Comparison of ENCODE assay signal across 13 cellular contexts in the genomic region with DNA sequence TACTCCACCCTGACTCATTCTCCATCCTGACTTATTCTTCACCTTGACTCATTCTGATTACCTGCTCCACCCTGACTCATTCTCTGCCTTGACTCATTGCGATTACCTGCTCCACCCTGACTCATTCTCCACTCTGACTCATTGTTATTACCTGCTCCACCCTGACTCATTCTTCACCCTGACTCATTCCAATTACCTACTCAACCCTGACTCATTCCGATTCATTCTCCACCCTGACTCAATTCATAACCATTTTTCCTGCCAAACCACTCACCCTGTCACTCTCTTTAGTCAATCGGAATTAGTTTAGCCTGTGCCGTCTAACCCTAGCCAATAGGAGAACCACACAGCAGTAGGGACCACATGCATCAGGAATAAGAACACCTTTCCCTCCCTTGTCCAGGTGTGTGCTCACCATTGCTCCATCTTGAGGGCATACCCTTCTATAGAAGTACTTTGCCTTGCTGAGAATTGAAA.
A peak's percentile ranks its signal among the peaks of the same experiment; 100 is the strongest.
DNase-seq lines count a peak whose midpoint lies in the region; ATAC-seq and TF ChIP-seq lines count a peak whose summit lies in the region.
"Had no signal": no experiment of that assay in that cellular context is flagged by ENCODE, and none has a peak within 500 bp of the region (broad histone marks: within the 10 kb centered on the region; RNA-seq: fewer than 3 reads in every experiment).

No MANE protein-coding gene starts in this region.

- H3K27ac Mint-ChIP-seq in HFFc6: no peak overlapping the region
- no peak overlapping the region for H3K27ac Mint-ChIP-seq in nephron progenitor cell
- no peak overlapping the region for H3K27ac Mint-ChIP-seq in CD8-positive, alpha-beta T cell
- H3K27ac Mint-ChIP-seq: natural killer cell treated with Interleukin-12 subunit alpha and Interleukin-12 subunit beta and Interleukin-15 and Interleukin-18, amount 100 ng/mL, for 72 hours had no signal

- H2AFZ ChIP-seq in SK-N-SH (ENCODE audit: low read depth): no peak overlapping the region

- no peaks in the 10 kb centered on the region for H3K79me2 ChIP-seq in SK-N-SH (ENCODE audit: insufficient read depth)

- H3K4me3 ChIP-seq in GM12865 (ENCODE audit: low read depth, low read length) (no peak overlapping the region), SK-N-SH (ENCODE audit: low read depth in 2 of 2, low read length in 1 of 2) (no peak overlapping the region)
- H3K4me3 ChIP-seq in CD8-positive, alpha-beta T cell (ENCODE audit: low read depth, low read length): no peak overlapping the region
- H3K4me3 ChIP-seq: K562 had no signal

- no peaks in the 10 kb centered on the region for H3K9me3 ChIP-seq in SK-N-SH
- H3K9me3 ChIP-seq in CD8-positive, alpha-beta T cell (ENCODE audit: low read length): no peaks in the 10 kb centered on the region
- H3K9me3 ChIP-seq: Caco-2 had no signal

- no peaks in the 10 kb centered on the region for H3K27me3 ChIP-seq in SK-N-SH (ENCODE audit: insufficient read depth)
- no peaks in the 10 kb centered on the region for H3K27me3 ChIP-seq in CD8-positive, alpha-beta T cell (ENCODE audit: insufficient read depth, low read length)

- H3K4me2 ChIP-seq in SK-N-SH: no peak overlapping the region

- H3K9ac ChIP-seq in SK-N-SH: no peak overlapping the region

- no peaks in the 10 kb centered on the region for H4K20me1 ChIP-seq in SK-N-SH (ENCODE audit: insufficient read depth)

- H3K9me2 ChIP-seq in SK-N-SH: no peaks in the 10 kb centered on the region

- TF ChIP-seq CTCF in GM12865 (IDR thresholded peaks at IDR 0.05; ENCODE audit: insufficient read depth, low read depth, low read length, missing control alignments) (no peak), HFFc6 (IDR thresholded peaks at IDR 0.05) (no peak), SK-N-SH (IDR thresholded peaks at IDR 0.05) (no peak), nephron progenitor cell (IDR thresholded peaks at IDR 0.05) (no peak)
- no peak for TF ChIP-seq CTCF in CD8-positive, alpha-beta T cell (IDR thresholded peaks at IDR 0.05)

- H3K9me3 Mint-ChIP-seq in HFFc6: peaks cover 40% of the 10 kb centered on the region
- H3K9me3 Mint-ChIP-seq in nephron progenitor cell: no peaks in the 10 kb centered on the region
- H3K9me3 Mint-ChIP-seq in CD8-positive, alpha-beta T cell: peaks cover 19% of the 10 kb centered on the region

- no peaks in the 10 kb centered on the region for H3K36me3 ChIP-seq in SK-N-SH (replicated peaks in 1 of 2; ENCODE audit: control insufficient read depth in 1 of 2, insufficient read depth in 2 of 2, low read length in 1 of 2)
- no peaks in the 10 kb centered on the region for H3K36me3 ChIP-seq in CD8-positive, alpha-beta T cell (ENCODE audit: insufficient read depth, low read length)

- DNase-seq in GM12865 (ENCODE audit: low read depth) (peak; percentile 39), HFFc6 (peak; percentile 1), SK-N-SH (no peak), islet precursor cell (peak; percentile 90), NCI-H1092 (lab: John Stamatoyannopoulos, UW) (no peak), nephron progenitor cell (no peak)
- no peak for DNase-seq in CD8-positive, alpha-beta T cell
- DNase-seq: Caco-2; effector CD8-positive, alpha-beta T cell; NCI-H510A treated with DMSO at 0.1 percent for 48 hours had no signal

- peaks cover 20% of the 10 kb centered on the region for H3F3A ChIP-seq in SK-N-SH (replicated peaks; ENCODE audit: insufficient read depth)

- intact Hi-C loops in CD8-positive, alpha-beta T cell (cut with DNase I, micrococcal nuclease): no loop called here

- H3K4me1 Mint-ChIP-seq in HFFc6 (ENCODE audit: low read depth): no peaks in the 10 kb centered on the region
- no peaks in the 10 kb centered on the region for H3K4me1 Mint-ChIP-seq in nephron progenitor cell
- H3K4me1 Mint-ChIP-seq in CD8-positive, alpha-beta T cell (ENCODE audit: low read depth): no peaks in the 10 kb centered on the region

- no peak for TF ChIP-seq RAD21 in SK-N-SH (IDR thresholded peaks at IDR 0.05; ENCODE audit: low read length)

- peaks cover 0 to 2% of the 10 kb centered on the region in 2 experiments; a peak in 2 of 4 replicates for H3K4me1 ChIP-seq in SK-N-SH (ENCODE audit: control insufficient read depth in 1 of 2, insufficient read depth in 2 of 2, low read depth in 1 of 2, low read length in 1 of 2)
- no peaks in the 10 kb centered on the region for H3K4me1 ChIP-seq in CD8-positive, alpha-beta T cell (ENCODE audit: insufficient read depth, low read length)
- H3K4me1 ChIP-seq: Caco-2 had no signal

- no peak for TF ChIP-seq EP300 in SK-N-SH (IDR thresholded peaks at IDR 0.05; ENCODE audit: borderline replicate concordance in 1 of 2, low read depth in 1 of 2, low read length in 1 of 2)

- CTCF ChIA-PET in SK-N-SH (lab: Yijun Ruan, JAX): no interaction called here
- CTCF ChIA-PET in CD8-positive, alpha-beta T cell (lab: Charles Lee): no interaction called here

- WGBS in SK-N-SH (ENCODE audit: low lambda C conversion rate): 61% methylated on average over 4 of the region's 4 CpGs

- ATAC-seq in HG03571 (IDR thresholded peaks at IDR 0.05; ENCODE audit: unreplicated experiment): no peak
- ATAC-seq in CD8-positive, alpha-beta T cell: no peak
- ATAC-seq: K562 had no signal

- no peaks in the 10 kb centered on the region for H3K27me3 Mint-ChIP-seq in HFFc6 (ENCODE audit: insufficient read depth)
- H3K27me3 Mint-ChIP-seq in nephron progenitor cell (ENCODE audit: low read depth, poor library complexity): no peaks in the 10 kb centered on the region
- H3K27me3 Mint-ChIP-seq in CD8-positive, alpha-beta T cell (ENCODE audit: low read depth): no peaks in the 10 kb centered on the region
- H3K27me3 Mint-ChIP-seq: natural killer cell treated with Interleukin-12 subunit alpha and Interleukin-12 subunit beta and Interleukin-15 and Interleukin-18, amount 100 ng/mL, for 72 hours had no signal

- H3K4me3 Mint-ChIP-seq in HFFc6: no peak overlapping the region
- H3K4me3 Mint-ChIP-seq in nephron progenitor cell: no peak overlapping the region
- no peak overlapping the region for H3K4me3 Mint-ChIP-seq in CD8-positive, alpha-beta T cell
- H3K4me3 Mint-ChIP-seq: natural killer cell treated with Interleukin-12 subunit alpha and Interleukin-12 subunit beta and Interleukin-15 and Interleukin-18, amount 100 ng/mL, for 72 hours had no signal

- H3K36me3 Mint-ChIP-seq in HFFc6 (ENCODE audit: low read depth): peaks cover 13% of the 10 kb centered on the region
- no peaks in the 10 kb centered on the region for H3K36me3 Mint-ChIP-seq in nephron progenitor cell (ENCODE audit: low read depth)
- no peaks in the 10 kb centered on the region for H3K36me3 Mint-ChIP-seq in CD8-positive, alpha-beta T cell

- no peak overlapping the region for H3K27ac ChIP-seq in SK-N-SH (ENCODE audit: low read depth in 2 of 2, low read length in 1 of 2)
- H3K27ac ChIP-seq in CD8-positive, alpha-beta T cell (ENCODE audit: low read depth, low read length): no peak overlapping the region

- POLR2A ChIA-PET in SK-N-SH (lab: Yijun Ruan, JAX): no interaction called here
- POLR2A ChIA-PET in CD8-positive, alpha-beta T cell (lab: Charles Lee): no interaction called here

TF ChIP-seq in SK-N-SH, 30 proteins besides CTCF, POLR2A, EP300 and RAD21:
- TF ChIP-seq FOSL2 (IDR thresholded peaks at IDR 0.05; ENCODE audit: borderline replicate concordance, low read depth): peak; percentile 57; the same call in 1 of the 2 replicates
- TF ChIP-seq ELF1 (IDR thresholded peaks at IDR 0.05): no peak

Comparison
In these comparisons a context has a peak if more than half of its experiments do, and no peak if none do; other contexts are left out.
1. DNase-seq: peak in GM12865 (single experiment), HFFc6 (single experiment) and islet precursor cell (single experiment); none in SK-N-SH (single experiment), NCI-H1092 (single experiment), nephron progenitor cell (single experiment) and CD8-positive, alpha-beta T cell (0 of 7).